ENCODE assay signal across 8 cellular contexts in the genomic region with DNA sequence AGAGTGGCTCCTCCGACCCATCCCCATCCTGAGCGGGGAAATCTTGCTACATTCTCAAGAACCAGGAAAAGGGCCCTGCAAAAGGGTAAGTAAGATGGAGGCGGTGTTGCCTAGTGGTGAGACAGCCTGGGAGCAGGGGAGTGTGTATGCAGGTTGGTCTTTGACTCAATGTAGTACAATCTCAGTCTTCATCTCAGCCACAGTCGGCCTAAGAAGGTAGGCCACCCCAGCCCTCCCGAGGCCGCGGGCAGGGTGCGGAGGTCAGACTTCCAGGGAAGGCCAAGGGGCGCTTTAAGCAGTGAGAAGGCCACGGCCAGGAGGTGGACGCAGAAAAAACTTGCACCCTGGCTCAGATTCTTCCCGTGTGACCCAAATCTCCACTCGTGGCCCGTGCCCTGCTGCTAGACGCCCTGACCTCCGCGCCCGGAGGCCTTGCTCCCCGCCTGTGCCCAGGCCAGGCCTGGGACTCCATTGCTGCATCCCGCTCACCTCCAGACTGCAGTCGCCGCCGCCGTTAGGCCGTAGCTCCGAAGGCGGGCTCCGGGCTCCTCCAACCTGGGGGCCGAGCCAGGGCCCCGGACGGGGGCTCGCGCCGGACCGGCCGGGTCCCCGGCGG. TPM values are rescaled to one million over a fixed set of nuclear protein-coding genes. Genes with fewer than 3 reads are reported as not detected.
DNase-seq lines count a peak whose midpoint lies in the region; ATAC-seq and TF ChIP-seq lines count a peak whose summit lies in the region.

No MANE protein-coding gene starts in this region.

- ATAC-seq in activated CD4-positive, CD25-positive, alpha-beta regulatory T cell treated with anti-CD3 and anti-CD28 coated beads, Interleukin-2, amount 50 U/mL, for 24 hours, result peak; percentile 28 to 43
- ATAC-seq in GM21717 (IDR thresholded peaks at IDR 0.05; ENCODE audit: unreplicated experiment), result peak; percentile 36

- no peaks in the 10 kb centered on the region for H3K36me3 ChIP-seq in left ventricle myocardium inferior
- no peaks in the 10 kb centered on the region for H3K36me3 ChIP-seq in sigmoid colon

- H3K27ac Mint-ChIP-seq in activated T-helper 1 cell treated with anti-CD3 and anti-CD28 coated beads, Interleukin-12 subunit alpha, Interleukin-12 subunit beta, Interleukin-2, Interleukin-4 antibody, amounts not matched to agents 30 ng/mL and 10 ng/mL and 1 ng/mL, durations not matched to agents 14 hours and 24 hours and 36 hours, result peak overlapping the region; percentile 93

- no peaks in the 10 kb centered on the region for H3K9me3 Mint-ChIP-seq in activated T-helper 1 cell treated with anti-CD3 and anti-CD28 coated beads, Interleukin-12 subunit alpha, Interleukin-12 subunit beta, Interleukin-2, Interleukin-4 antibody, amounts not matched to agents 30 ng/mL and 10 ng/mL and 1 ng/mL, durations not matched to agents 14 hours and 24 hours and 36 hours

- intact Hi-C loops in activated T-helper 1 cell treated with anti-CD3 and anti-CD28 coated beads, Interleukin-12 subunit alpha, Interleukin-12 subunit beta, Interleukin-2, Interleukin-4 antibody, amounts not matched to agents 30 ng/mL and 10 ng/mL and 1 ng/mL, durations not matched to agents 14 hours and 24 hours and 36 hours (cut with micrococcal nuclease), result loop anchor here (1.0 to 5.0 kb wide), 5 partner anchors 8 to 184 kb away; partner anchors contain the start of genes ITFG2 and TULP3
- intact Hi-C loops in left ventricle myocardium inferior (cut with micrococcal nuclease) (no loop called here), sigmoid colon (cut with DNase I) (no loop called here)

- H3K27me3 ChIP-seq in left ventricle myocardium inferior (ENCODE audit: low read depth), result no peaks in the 10 kb centered on the region
- H3K27me3 ChIP-seq in sigmoid colon, result no peaks in the 10 kb centered on the region

- H3K4me3 Mint-ChIP-seq in activated T-helper 1 cell treated with anti-CD3 and anti-CD28 coated beads, Interleukin-12 subunit alpha, Interleukin-12 subunit beta, Interleukin-2, Interleukin-4 antibody, amounts not matched to agents 30 ng/mL and 10 ng/mL and 1 ng/mL, durations not matched to agents 14 hours and 24 hours and 36 hours, result peak overlapping the region; percentile 93

- H3K36me3 Mint-ChIP-seq in activated T-helper 1 cell treated with anti-CD3 and anti-CD28 coated beads, Interleukin-12 subunit alpha, Interleukin-12 subunit beta, Interleukin-2, Interleukin-4 antibody, amounts not matched to agents 30 ng/mL and 10 ng/mL and 1 ng/mL, durations not matched to agents 14 hours and 24 hours and 36 hours (ENCODE audit: low read depth), result peaks cover 30% of the 10 kb centered on the region

- no peak for TF ChIP-seq EP300 in sigmoid colon (IDR thresholded peaks at IDR 0.05)

- 3 to 5% methylated on average over 38 of the region's 38 CpGs for WGBS in sigmoid colon, 2 donors

- TF ChIP-seq CTCF in left ventricle myocardium inferior (IDR thresholded peaks at IDR 0.05; ENCODE audit: borderline replicate concordance), result no peak
- no peak for TF ChIP-seq CTCF in sigmoid colon (IDR thresholded peaks at IDR 0.05)

- H3K4me1 ChIP-seq in left ventricle myocardium inferior, result peaks cover 23% of the 10 kb centered on the region
- H3K4me1 ChIP-seq in sigmoid colon, result peaks cover 0 to 19% (median 17%) of the 10 kb centered on the region in 4 donors

- H3K27ac ChIP-seq in left ventricle myocardium inferior (replicated peaks), result peak overlapping the region; percentile 77
- H3K27ac ChIP-seq in sigmoid colon, result peak overlapping the region; percentile 85 to 95 (median 92)

- TF ChIP-seq POLR2A in sigmoid colon (IDR thresholded peaks at IDR 0.05), result no peak

- DNase-seq in activated CD4-positive, CD25-positive, alpha-beta regulatory T cell (lab: John Stamatoyannopoulos, UW), result no peak
- peak; percentile 36 for DNase-seq in KG1 (lab: John Stamatoyannopoulos, UW)
- peak; percentile 12 for DNase-seq in activated T-helper 1 cell treated with anti-CD3 and anti-CD28 coated beads, Interleukin-12 subunit alpha, Interleukin-12 subunit beta, Interleukin-2, Interleukin-4 antibody, amounts not matched to agents 30 ng/mL and 10 ng/mL and 1 ng/mL, durations not matched to agents 14 hours and 24 hours and 36 hours (ENCODE audit: low spot score)
- no peak for DNase-seq in left ventricle myocardium inferior
- peak; percentile 62 for DNase-seq in sigmoid colon
- no peak for DNase-seq in islet precursor cell

- peaks cover 44% of the 10 kb centered on the region for H3K4me1 Mint-ChIP-seq in activated T-helper 1 cell treated with anti-CD3 and anti-CD28 coated beads, Interleukin-12 subunit alpha, Interleukin-12 subunit beta, Interleukin-2, Interleukin-4 antibody, amounts not matched to agents 30 ng/mL and 10 ng/mL and 1 ng/mL, durations not matched to agents 14 hours and 24 hours and 36 hours (ENCODE audit: low read depth)

- H3K4me3 ChIP-seq in left ventricle myocardium inferior, result peak overlapping the region; percentile 86
- H3K4me3 ChIP-seq in sigmoid colon, result peak overlapping the region; percentile 70 to 94 (median 85)

- no peaks in the 10 kb centered on the region for H3K9me3 ChIP-seq in left ventricle myocardium inferior (replicated peaks)
- no peaks in the 10 kb centered on the region for H3K9me3 ChIP-seq in sigmoid colon

- no peaks in the 10 kb centered on the region for H3K27me3 Mint-ChIP-seq in activated T-helper 1 cell treated with anti-CD3 and anti-CD28 coated beads, Interleukin-12 subunit alpha, Interleukin-12 subunit beta, Interleukin-2, Interleukin-4 antibody, amounts not matched to agents 30 ng/mL and 10 ng/mL and 1 ng/mL, durations not matched to agents 14 hours and 24 hours and 36 hours (ENCODE audit: insufficient read depth)

RNA-seq across cellular contexts. Expression of gene FOXM1, which starts 0.4 kb away (rescaled TPM):
- total RNA-seq in activated T-helper 1 cell treated with anti-CD3 and anti-CD28 coated beads, Interleukin-12 subunit alpha, Interleukin-12 subunit beta, Interleukin-2, Interleukin-4 antibody, amounts not matched to agents 30 ng/mL and 10 ng/mL and 1 ng/mL, durations not matched to agents 14 hours and 24 hours and 36 hours, result 72.6 and 75.9 TPM in 2 replicates
- total RNA-seq in left ventricle myocardium inferior, result 0.71 TPM
- total RNA-seq in sigmoid colon, result 1 to 10 TPM in 2 of 4 donors, under 1 TPM in 1, not detected in 1; 0.36 to 2.5 (median 1.4) TPM
- 10 to 100 TPM in 1 of 3 donors, 1 to 10 TPM in 2; 2.4 to 34.9 (median 3.7) TPM for polyA plus RNA-seq in sigmoid colon

RNA-seq across cellular contexts. Expression of gene RHNO1, which starts 0.5 kb away (rescaled TPM):
- 43.3 and 48.1 TPM in 2 replicates for total RNA-seq in activated T-helper 1 cell treated with anti-CD3 and anti-CD28 coated beads, Interleukin-12 subunit alpha, Interleukin-12 subunit beta, Interleukin-2, Interleukin-4 antibody, amounts not matched to agents 30 ng/mL and 10 ng/mL and 1 ng/mL, durations not matched to agents 14 hours and 24 hours and 36 hours
- 3.6 TPM for total RNA-seq in left ventricle myocardium inferior
- 1 to 10 TPM; 6.1 to 9.6 (median 8.2) TPM for total RNA-seq in sigmoid colon
- polyA plus RNA-seq in sigmoid colon, result 10 to 100 TPM; 16.9 to 21.6 (median 19.4) TPM

RNA-seq across cellular contexts. Expression of gene TULP3, which starts 14.2 kb away (rescaled TPM):
- 7.9 and 8.6 TPM in 2 replicates for total RNA-seq in activated T-helper 1 cell treated with anti-CD3 and anti-CD28 coated beads, Interleukin-12 subunit alpha, Interleukin-12 subunit beta, Interleukin-2, Interleukin-4 antibody, amounts not matched to agents 30 ng/mL and 10 ng/mL and 1 ng/mL, durations not matched to agents 14 hours and 24 hours and 36 hours
- total RNA-seq in left ventricle myocardium inferior (4.8 TPM), sigmoid colon (10 to 100 TPM; 17.8 to 32.1 (median 24.8) TPM)
- 1 to 10 TPM; 3.0 to 9.6 (median 7.8) TPM for polyA plus RNA-seq in sigmoid colon

RNA-seq across cellular contexts. Expression of gene TEX52, which starts 19.7 kb away (rescaled TPM):
- 0.17 TPM in 1 of 2 replicates, not detected in the other for total RNA-seq in activated T-helper 1 cell treated with anti-CD3 and anti-CD28 coated beads, Interleukin-12 subunit alpha, Interleukin-12 subunit beta, Interleukin-2, Interleukin-4 antibody, amounts not matched to agents 30 ng/mL and 10 ng/mL and 1 ng/mL, durations not matched to agents 14 hours and 24 hours and 36 hours
- total RNA-seq in left ventricle myocardium inferior (not detected), sigmoid colon (not detected)
- polyA plus RNA-seq in sigmoid colon, result not detected

RNA-seq across cellular contexts. Expression of gene NRIP2, which starts 41.7 kb away (rescaled TPM):
- total RNA-seq in activated T-helper 1 cell treated with anti-CD3 and anti-CD28 coated beads, Interleukin-12 subunit alpha, Interleukin-12 subunit beta, Interleukin-2, Interleukin-4 antibody, amounts not matched to agents 30 ng/mL and 10 ng/mL and 1 ng/mL, durations not matched to agents 14 hours and 24 hours and 36 hours, result not detected in 2 replicates
- total RNA-seq in left ventricle myocardium inferior, result 1.2 TPM
- total RNA-seq in sigmoid colon, result 1 to 10 TPM in 3 of 4 donors, under 1 TPM in 1; 0.33 to 10.0 (median 1.9) TPM
- 1 to 10 TPM in 1 of 3 donors, under 1 TPM in 1, not detected in 1; 0.60 to 1.5 TPM for polyA plus RNA-seq in sigmoid colon

Comparison
In these comparisons a context has a peak if more than half of its experiments do, and no peak if none do; other contexts are left out.
1. DNase-seq: peak in KG1 (single experiment), activated T-helper 1 cell treated with anti-CD3 and anti-CD28 coated beads, Interleukin-12 subunit alpha, Interleukin-12 subunit beta, Interleukin-2, Interleukin-4 antibody, amounts not matched to agents 30 ng/mL and 10 ng/mL and 1 ng/mL, durations not matched to agents 14 hours and 24 hours and 36 hours (single experiment) and sigmoid colon (single experiment); none in activated CD4-positive, CD25-positive, alpha-beta regulatory T cell (0 of 4), left ventricle myocardium inferior (single experiment) and islet precursor cell (single experiment).
2. RNA of gene FOXM1, which starts 0.4 kb away (total RNA-seq): 72.6 to 75.9 TPM in activated T-helper 1 cell treated with anti-CD3 and anti-CD28 coated beads, Interleukin-12 subunit alpha, Interleukin-12 subunit beta, Interleukin-2, Interleukin-4 antibody, amounts not matched to agents 30 ng/mL and 10 ng/mL and 1 ng/mL, durations not matched to agents 14 hours and 24 hours and 36 hours; 0.36 to 2.5 TPM in sigmoid colon and 0.71 TPM in left ventricle myocardium inferior (single experiment); every median in the first group is over 10 times any median in the second.